33 cellular contexts compared by ENCODE assay signal in genomic region chr17:4219241-4219640, GRCh38. TPM values are rescaled to one million over a fixed set of nuclear protein-coding genes. Genes with fewer than 3 reads are reported as not detected.
DNase-seq lines count a peak whose midpoint lies in the region; ATAC-seq and TF ChIP-seq lines count a peak whose summit lies in the region.
"Had no signal": no experiment of that assay in that cellular context is flagged by ENCODE, and none has a peak within 500 bp of the region (broad histone marks: within the 10 kb centered on the region; RNA-seq: fewer than 3 reads in every experiment).

No MANE protein-coding gene starts in this region.

- peak overlapping the region; percentile 18 for H3K27ac ChIP-seq in iPS-18a (ENCODE audit: low read length)
- peak overlapping the region; percentile 80 to 82 for H3K27ac ChIP-seq in tibial artery
- H3K27ac ChIP-seq in OCI-LY7 (ENCODE audit: low read depth, low read length, poor library complexity, severe bottlenecking): no peak overlapping the region
- H3K27ac ChIP-seq: A549, RWPE1, SK-N-MC had no signal

- H3K4me3 Mint-ChIP-seq in activated naive CD4-positive, alpha-beta T cell treated with anti-CD3 and anti-CD28 coated beads for 36 hours: no peak overlapping the region
- no peak overlapping the region for H3K4me3 Mint-ChIP-seq in activated CD8-positive, alpha-beta T cell treated with anti-CD3 and anti-CD28 coated beads, Interleukin-2, amount 10 ng/mL, durations not matched to agents 7 days and 5 days
- no peak overlapping the region for H3K4me3 Mint-ChIP-seq in T-helper 17 cell
- H3K4me3 Mint-ChIP-seq: activated CD4-positive, alpha-beta T cell treated with anti-CD3 and anti-CD28 coated beads for 36 hours; activated naive CD8-positive, alpha-beta T cell; CD8-positive, alpha-beta memory T cell; H9; IgD-negative memory B cell; immature natural killer cell; naive thymus-derived CD4-positive, alpha-beta T cell; stimulated activated naive CD8-positive, alpha-beta T cell treated with anti-CD3 and anti-CD28 coated beads, Interleukin-15, Interleukin-2, amounts not matched to agents 100 ng/mL and 50 ng/mL, for 24 hours; T-helper 1 cell treated with Interleukin-12 subunit alpha and Interleukin-12 subunit beta and Interleukin-4 antibody, amounts not matched to agents 30 μg/mL and 1 μg/mL, for 36 hours had no signal

- peak overlapping the region; percentile 24 for H3K27ac Mint-ChIP-seq in activated naive CD4-positive, alpha-beta T cell treated with anti-CD3 and anti-CD28 coated beads for 36 hours
- H3K27ac Mint-ChIP-seq in activated CD8-positive, alpha-beta T cell treated with anti-CD3 and anti-CD28 coated beads, Interleukin-2, amount 10 ng/mL, durations not matched to agents 7 days and 5 days: no peak overlapping the region
- H3K27ac Mint-ChIP-seq in T-helper 17 cell: no peak overlapping the region
- H3K27ac Mint-ChIP-seq: activated CD4-positive, alpha-beta T cell treated with anti-CD3 and anti-CD28 coated beads for 36 hours; activated naive CD8-positive, alpha-beta T cell; CD8-positive, alpha-beta memory T cell; immature natural killer cell; stimulated activated naive CD8-positive, alpha-beta T cell treated with anti-CD3 and anti-CD28 coated beads, Interleukin-15, Interleukin-2, amounts not matched to agents 100 ng/mL and 50 ng/mL, for 24 hours had no signal

- TF ChIP-seq CTCF in tibial artery (IDR thresholded peaks at IDR 0.05): no peak
- no peak for TF ChIP-seq CTCF in OCI-LY7 (conservative IDR thresholded peaks at IDR 0.05; ENCODE audit: low read length)

- peaks cover 6% of the 10 kb centered on the region for H3K4me1 Mint-ChIP-seq in activated naive CD4-positive, alpha-beta T cell treated with anti-CD3 and anti-CD28 coated beads for 36 hours (ENCODE audit: low read depth)
- H3K4me1 Mint-ChIP-seq in activated CD8-positive, alpha-beta T cell treated with anti-CD3 and anti-CD28 coated beads, Interleukin-2, amount 10 ng/mL, durations not matched to agents 7 days and 5 days (ENCODE audit: low read depth): peaks cover 7% of the 10 kb centered on the region
- H3K4me1 Mint-ChIP-seq in T-helper 17 cell: peaks cover 7% of the 10 kb centered on the region

- H3K9me2 ChIP-seq in OCI-LY7 (ENCODE audit: insufficient read depth, low read length): no peaks in the 10 kb centered on the region

- no peak for ATAC-seq in activated CD8-positive, alpha-beta T cell treated with anti-CD3 and anti-CD28 coated beads, Interleukin-2, amount 10 ng/mL, durations not matched to agents 7 days and 5 days
- ATAC-seq in GM18868 (IDR thresholded peaks at IDR 0.05; ENCODE audit: unreplicated experiment) (no peak), T-helper 17 cell (no peak)
- ATAC-seq: A549; activated CD4-positive, alpha-beta T cell treated with anti-CD3 and anti-CD28 coated beads for 36 hours; esophagus mucosa; naive thymus-derived CD4-positive, alpha-beta T cell had no signal

- H3K9ac ChIP-seq in iPS-18a (ENCODE audit: low read length): no peak overlapping the region

- peaks cover 7% of the 10 kb centered on the region; the same call in 1 of the 2 replicates for H3K79me2 ChIP-seq in OCI-LY7 (ENCODE audit: insufficient read depth, low read depth, low read length)

- no peaks in the 10 kb centered on the region for H3K9me3 Mint-ChIP-seq in activated naive CD4-positive, alpha-beta T cell treated with anti-CD3 and anti-CD28 coated beads for 36 hours
- no peaks in the 10 kb centered on the region for H3K9me3 Mint-ChIP-seq in activated CD8-positive, alpha-beta T cell treated with anti-CD3 and anti-CD28 coated beads, Interleukin-2, amount 10 ng/mL, durations not matched to agents 7 days and 5 days (ENCODE audit: insufficient read depth)
- H3K9me3 Mint-ChIP-seq: CD8-positive, alpha-beta memory T cell; H9; IgD-negative memory B cell; immature natural killer cell; naive thymus-derived CD4-positive, alpha-beta T cell; stimulated activated naive CD8-positive, alpha-beta T cell treated with anti-CD3 and anti-CD28 coated beads, Interleukin-15, Interleukin-2, amounts not matched to agents 100 ng/mL and 50 ng/mL, for 24 hours; T-helper 1 cell treated with Interleukin-12 subunit alpha and Interleukin-12 subunit beta and Interleukin-4 antibody, amounts not matched to agents 30 μg/mL and 1 μg/mL, for 36 hours had no signal

- DNase-seq in activated naive CD4-positive, alpha-beta T cell treated with anti-CD3 and anti-CD28 coated beads for 36 hours: no peak
- no peak for DNase-seq in activated naive CD4-positive, alpha-beta T cell (lab: John Stamatoyannopoulos, UW)
- DNase-seq in activated CD8-positive, alpha-beta T cell treated with anti-CD3 and anti-CD28 coated beads, Interleukin-2, amount 10 ng/mL, durations not matched to agents 7 days and 5 days: peak; percentile 1
- DNase-seq in tibial artery (no peak), OCI-LY7 (ENCODE audit: low spot score) (no peak), T-helper 17 cell (no peak)
- DNase-seq: activated CD4-positive, alpha-beta T cell treated with anti-CD3 and anti-CD28 coated beads for 36 hours; anterior cingulate cortex; BE2C; CD8-positive, alpha-beta memory T cell; DMS153; effector memory CD4-positive, alpha-beta T cell; foreskin melanocyte; H9; hippocampal formation; immature natural killer cell; naive thymus-derived CD4-positive, alpha-beta T cell; NCI-H1092 treated with DMSO at 0.1 percent for 48 hours; NCI-H187; NCI-H226; occipital lobe had no signal

- no peak overlapping the region for H2AFZ ChIP-seq in OCI-LY7 (ENCODE audit: low read length)

- H3K27me3 Mint-ChIP-seq in activated naive CD4-positive, alpha-beta T cell treated with anti-CD3 and anti-CD28 coated beads for 36 hours (ENCODE audit: low read depth): no peaks in the 10 kb centered on the region
- no peaks in the 10 kb centered on the region for H3K27me3 Mint-ChIP-seq in activated CD8-positive, alpha-beta T cell treated with anti-CD3 and anti-CD28 coated beads, Interleukin-2, amount 10 ng/mL, durations not matched to agents 7 days and 5 days (ENCODE audit: low read depth)
- H3K27me3 Mint-ChIP-seq in T-helper 17 cell: no peaks in the 10 kb centered on the region
- H3K27me3 Mint-ChIP-seq: activated CD4-positive, alpha-beta T cell treated with anti-CD3 and anti-CD28 coated beads for 36 hours; activated naive CD8-positive, alpha-beta T cell; CD8-positive, alpha-beta memory T cell; IgD-negative memory B cell; naive thymus-derived CD4-positive, alpha-beta T cell; stimulated activated naive CD8-positive, alpha-beta T cell treated with anti-CD3 and anti-CD28 coated beads, Interleukin-15, Interleukin-2, amounts not matched to agents 100 ng/mL and 50 ng/mL, for 24 hours had no signal

- peaks cover 12% of the 10 kb centered on the region for H3K36me3 Mint-ChIP-seq in activated naive CD4-positive, alpha-beta T cell treated with anti-CD3 and anti-CD28 coated beads for 36 hours (ENCODE audit: low read depth)
- H3K36me3 Mint-ChIP-seq in activated CD8-positive, alpha-beta T cell treated with anti-CD3 and anti-CD28 coated beads, Interleukin-2, amount 10 ng/mL, durations not matched to agents 7 days and 5 days (ENCODE audit: low read depth): peaks cover 29% of the 10 kb centered on the region
- H3K36me3 Mint-ChIP-seq in T-helper 17 cell (ENCODE audit: low read depth): peaks cover 3% of the 10 kb centered on the region

- intact Hi-C loops in activated naive CD4-positive, alpha-beta T cell treated with anti-CD3 and anti-CD28 coated beads for 36 hours (cut with micrococcal nuclease): loop anchor here (5.0 kb wide), 1 partner anchor 43 kb away; the partner anchor contains the start of gene ANKFY1
- intact Hi-C loops in tibial artery (cut with DNase I; ENCODE audit: low total_unique reads) (loop anchor here (10.0 kb wide), 1 partner anchor 86 kb away; no protein-coding TSS in a partner anchor), OCI-LY7 (cut with micrococcal nuclease; ENCODE audit: unreplicated experiment) (no loop called here)

- H3K27me3 ChIP-seq in iPS-18a (ENCODE audit: control insufficient read depth, insufficient read depth, low read length) (no peaks in the 10 kb centered on the region), tibial artery (no peaks in the 10 kb centered on the region)
- H3K27me3 ChIP-seq: BE2C had no signal

- no peak overlapping the region for H3K4me3 ChIP-seq in iPS-18a (ENCODE audit: low read length)
- no peak overlapping the region for H3K4me3 ChIP-seq in tibial artery
- no peak overlapping the region for H3K4me3 ChIP-seq in OCI-LY7 (ENCODE audit: low read depth, low read length, poor library complexity, severe bottlenecking)
- H3K4me3 ChIP-seq: A549, coronary artery, SK-N-MC, skin epidermis had no signal

- H3K9me3 ChIP-seq in iPS-18a (ENCODE audit: control insufficient read depth, low read depth, low read length) (no peaks in the 10 kb centered on the region), tibial artery (no peaks in the 10 kb centered on the region), OCI-LY7 (ENCODE audit: low read length) (no peaks in the 10 kb centered on the region), T-helper 17 cell (ENCODE audit: control insufficient read depth, low read length, poor library complexity, severe bottlenecking) (no peaks in the 10 kb centered on the region)
- H3K9me3 ChIP-seq: A549, BE2C had no signal

- H3K4me1 ChIP-seq in iPS-18a (ENCODE audit: control insufficient read depth, low read depth, low read length) (no peaks in the 10 kb centered on the region), tibial artery (peaks cover 0 to 40% (median 12%) of the 10 kb centered on the region in 4 donors), OCI-LY7 (ENCODE audit: insufficient read depth, low read length, poor library complexity, severe bottlenecking) (peaks cover 10% of the 10 kb centered on the region)
- H3K4me1 ChIP-seq: A549, BE2C had no signal

- H3K4me2 ChIP-seq in OCI-LY7 (ENCODE audit: low read length): no peak overlapping the region
- H3K4me2 ChIP-seq: A549 had no signal

- H3K36me3 ChIP-seq in iPS-18a (ENCODE audit: control insufficient read depth, low read depth, low read length): peaks cover 16% of the 10 kb centered on the region
- peaks cover 0 to 12% (median 0%) of the 10 kb centered on the region in 3 donors for H3K36me3 ChIP-seq in tibial artery
- peaks cover 51% of the 10 kb centered on the region for H3K36me3 ChIP-seq in OCI-LY7 (ENCODE audit: insufficient read depth, low read length)
- H3K36me3 ChIP-seq: BE2C had no signal

- POLR2A ChIA-PET in activated CD8-positive, alpha-beta T cell treated with anti-CD3 and anti-CD28 coated beads, Interleukin-2, amount 10 ng/mL, durations not matched to agents 7 days and 5 days (lab: Charles Lee): no interaction called here
- POLR2A ChIA-PET in OCI-LY7 (lab: Charles Lee): no interaction called here

- BruUV-seq in OCI-LY7 (replicated peaks; lab: Mats Ljungman, UMichigan): no TSS peak

- CTCF ChIA-PET in activated naive CD4-positive, alpha-beta T cell treated with anti-CD3 and anti-CD28 coated beads for 36 hours (lab: Charles Lee): no interaction called here
- CTCF ChIA-PET in activated CD8-positive, alpha-beta T cell treated with anti-CD3 and anti-CD28 coated beads, Interleukin-2, amount 10 ng/mL, durations not matched to agents 7 days and 5 days (lab: Charles Lee): interaction anchor here (0.9 to 2.3 kb wide), 5 partner anchors 22 to 194 kb away, joined by 3 to 8 read pairs (median 4); no protein-coding TSS in a partner anchor
- CTCF ChIA-PET in OCI-LY7 (lab: Charles Lee; ENCODE audit: unreplicated experiment): no interaction called here

- no peaks in the 10 kb centered on the region; the same call in 1 of the 2 replicates for H4K20me1 ChIP-seq in OCI-LY7 (ENCODE audit: insufficient read depth, low read length)

RNA-seq across cellular contexts. Expression of gene ANKFY1, which starts 44.5 kb away (rescaled TPM):
- total RNA-seq in activated naive CD4-positive, alpha-beta T cell treated with anti-CD3 and anti-CD28 coated beads for 36 hours: 10 to 100 TPM; 36.6 to 37.4 TPM
- total RNA-seq in activated CD8-positive, alpha-beta T cell treated with anti-CD3 and anti-CD28 coated beads, Interleukin-2, amount 10 ng/mL, durations not matched to agents 7 days and 5 days: 10 to 100 TPM; 78.9 to 81.9 TPM
- 25.8 and 25.9 TPM in 2 replicates for total RNA-seq in OCI-LY7 (2014; rRNA removed; shearing (Covaris generic))
- 56.2 and 56.7 TPM in 2 replicates for total RNA-seq in OCI-LY7 (2022)
- total RNA-seq in T-helper 17 cell: 10 to 100 TPM; 51.2 to 54.0 TPM
